In genomic region chr11:90148900-90149299, GRCh38 we compare ENCODE assay signal across 25 cellular contexts. TPM values are rescaled to one million over a fixed set of nuclear protein-coding genes. Genes with fewer than 3 reads are reported as not detected.
DNase-seq lines count a peak whose midpoint lies in the region; FAIRE-seq and TF ChIP-seq lines count a peak whose summit lies in the region.
"Had no signal": no experiment of that assay in that cellular context is flagged by ENCODE, and none has a peak within 500 bp of the region (broad histone marks: within the 10 kb centered on the region; RNA-seq: fewer than 3 reads in every experiment).

No MANE protein-coding gene starts in this region.

- H3K79me2 ChIP-seq in Karpas-422 (ENCODE audit: low read length), result no peaks in the 10 kb centered on the region

- no peak overlapping the region for H3K9ac ChIP-seq in Karpas-422 (ENCODE audit: low read length)

- TF ChIP-seq CTCF in A673 (conservative IDR thresholded peaks at IDR 0.05; ENCODE audit: low read depth, low read length) (peak; percentile 35; the same call in 1 of the 2 replicates), brain microvascular endothelial cell (IDR thresholded peaks at IDR 0.05; ENCODE audit: low read depth, low read length, missing control alignments) (peak; percentile 13), kidney epithelial cell (IDR thresholded peaks at IDR 0.05; ENCODE audit: insufficient read depth, low read length, poor library complexity, severe bottlenecking) (peak; percentile 11), tibial artery (IDR thresholded peaks at IDR 0.05) (no peak)

- no peak overlapping the region for H2AFZ ChIP-seq in Karpas-422 (ENCODE audit: low read length)
- H2AFZ ChIP-seq: hepatocyte had no signal

- DNase-seq in A673 (ENCODE audit: low spot score), result no peak
- DNase-seq in Karpas-422, result peak; percentile 52
- no peak for DNase-seq in brain microvascular endothelial cell
- DNase-seq in kidney epithelial cell (ENCODE audit: low read depth), result no peak
- no peak for DNase-seq in ecto neural progenitor cell (ENCODE audit: low spot score)
- no peak for DNase-seq in H54 (ENCODE audit: insufficient read length, low spot score)
- no peak for DNase-seq in tibial artery
- no peak for DNase-seq in middle frontal gyrus (ENCODE audit: extremely low spot score, low spot score)
- DNase-seq: ACHN; activated CD4-positive, alpha-beta T cell treated with anti-CD3 and anti-CD28 coated beads for 36 hours; activated CD8-positive, alpha-beta memory T cell treated with anti-CD3 and anti-CD28 coated beads, Interleukin-2, amount 10 ng/mL, durations not matched to agents 7 days and 5 days; GOT3; NCI-H187 treated with DMSO at 0.1 percent for 48 hours; occipital lobe; right cardiac atrium; RPMI8226; stimulated activated CD4-positive, alpha-beta T cell treated with anti-CD3 and anti-CD28 coated beads, Interleukin-15, amount 100 ng/mL, for 24 hours; substantia nigra; uterus had no signal

- FAIRE-seq in H54 (lab: Jason Lieb, UNC), result no peak
- FAIRE-seq: colon, G401.6, islet of Langerhans had no signal

- H3K9me2 ChIP-seq in Karpas-422 (replicated peaks; ENCODE audit: insufficient read depth, low read length), result no peaks in the 10 kb centered on the region

- H3K4me1 ChIP-seq in A673 (ENCODE audit: insufficient read depth, low read length, poor library complexity, severe bottlenecking) (no peaks in the 10 kb centered on the region), Karpas-422 (ENCODE audit: low read length) (no peaks in the 10 kb centered on the region), tibial artery (no peaks in the 10 kb centered on the region)
- H3K4me1 ChIP-seq: ascending aorta, uterus had no signal

- H4K20me1 ChIP-seq in Karpas-422 (ENCODE audit: insufficient read depth, low read depth, low read length), result no peaks in the 10 kb centered on the region

- POLR2A ChIA-PET in A673 (lab: Charles Lee; ENCODE audit: low non-redundant PET), result no interaction called here

- no peak for TF ChIP-seq POLR2A in H54 (IDR thresholded peaks at IDR 0.05; ENCODE audit: low read depth, low read length)

- H3K36me3 ChIP-seq in A673 (ENCODE audit: insufficient read depth, low read length, poor library complexity, severe bottlenecking) (no peaks in the 10 kb centered on the region), Karpas-422 (ENCODE audit: insufficient read depth, low read length) (no peaks in the 10 kb centered on the region), brain microvascular endothelial cell (replicated peaks) (no peaks in the 10 kb centered on the region), kidney epithelial cell (ENCODE audit: control insufficient read depth, insufficient read depth, low read length) (no peaks in the 10 kb centered on the region), tibial artery (no peaks in the 10 kb centered on the region)
- H3K36me3 ChIP-seq: ascending aorta, uterus had no signal

- no peaks in the 10 kb centered on the region for H3K9me3 ChIP-seq in A673 (ENCODE audit: low read depth, low read length, poor library complexity, severe bottlenecking)
- H3K9me3 ChIP-seq in Karpas-422 (ENCODE audit: low read length), result no peaks in the 10 kb centered on the region
- H3K9me3 ChIP-seq in tibial artery, result no peaks in the 10 kb centered on the region
- H3K9me3 ChIP-seq: ascending aorta, uterus had no signal

- H3K27me3 ChIP-seq in A673 (replicated peaks; ENCODE audit: insufficient read depth, low read depth, low read length, poor library complexity), result no peaks in the 10 kb centered on the region
- H3K27me3 ChIP-seq in Karpas-422 (ENCODE audit: low read length), result no peaks in the 10 kb centered on the region; the same call in 1 of the 2 replicates
- H3K27me3 ChIP-seq in brain microvascular endothelial cell (replicated peaks), result no peaks in the 10 kb centered on the region
- H3K27me3 ChIP-seq in kidney epithelial cell (ENCODE audit: control insufficient read depth, insufficient read depth, low read length), result no peaks in the 10 kb centered on the region
- no peaks in the 10 kb centered on the region for H3K27me3 ChIP-seq in tibial artery
- H3K27me3 ChIP-seq: ascending aorta, hepatocyte, uterus had no signal

- H3K27ac ChIP-seq in A673 (ENCODE audit: low read depth, low read length, poor library complexity, severe bottlenecking) (no peak overlapping the region), Karpas-422 (ENCODE audit: low read length) (no peak overlapping the region), brain microvascular endothelial cell (no peak overlapping the region), tibial artery (no peak overlapping the region)
- H3K27ac ChIP-seq: ascending aorta, hepatocyte, uterus had no signal

- CTCF ChIA-PET in A673 (lab: Charles Lee), result no interaction called here

- intact Hi-C loops in A673 (cut with micrococcal nuclease; ENCODE audit: unreplicated experiment), result no loop called here
- intact Hi-C loops in tibial artery (cut with DNase I; ENCODE audit: low total_unique reads), result no loop called here

- H3K4me3 ChIP-seq in A673 (ENCODE audit: low read depth, low read length, poor library complexity, severe bottlenecking) (no peak overlapping the region), Karpas-422 (ENCODE audit: low read length) (no peak overlapping the region), brain microvascular endothelial cell (ENCODE audit: low read depth, low read length) (no peak overlapping the region), kidney epithelial cell (ENCODE audit: low read depth, low read length) (no peak overlapping the region), tibial artery (no peak overlapping the region)
- H3K4me3 ChIP-seq: ascending aorta, hepatocyte, uterus had no signal

- in situ Hi-C loops in brain microvascular endothelial cell (cut with HindIII; ENCODE audit: low pct_ligation_motif_present, low sequenced_read_pairs), result no loop called here

- BruUV-seq in A673 (replicated peaks; lab: Mats Ljungman, UMichigan), result no TSS peak

- H3K4me2 ChIP-seq in Karpas-422 (ENCODE audit: low read depth, low read length, poor library complexity, severe bottlenecking), result no peak overlapping the region
- H3K4me2 ChIP-seq: hepatocyte had no signal

RNA-seq across cellular contexts. Expression of gene NAALAD2, which starts 14.4 kb away (rescaled TPM):
- total RNA-seq in A673 (2021) (3.9 and 4.0 TPM in 2 replicates), kidney epithelial cell (0.27 and 0.88 TPM in 2 replicates)
- not detected in 2 replicates for total RNA-seq in Karpas-422 (2014; rRNA removed; shearing (Covaris generic); ENCODE audit: low replicate concordance)
- total RNA-seq: activated CD4-positive, alpha-beta T cell treated with anti-CD3 and anti-CD28 coated beads for 36 hours; activated CD8-positive, alpha-beta memory T cell treated with anti-CD3 and anti-CD28 coated beads, Interleukin-2, amount 10 ng/mL, durations not matched to agents 7 days and 5 days; activated T-helper 1 cell treated with anti-CD3 and anti-CD28 coated beads, Interleukin-12 subunit alpha, Interleukin-12 subunit beta, Interleukin-2, Interleukin-4 antibody, amounts not matched to agents 30 ng/mL and 10 ng/mL and 1 ng/mL, durations not matched to agents 14 hours and 24 hours and 36 hours; ascending aorta had no signal

Comparison
In these comparisons a context has a peak if more than half of its experiments do, and no peak if none do; other contexts are left out.
1. CTCF ChIP-seq: peak in A673 (single experiment), brain microvascular endothelial cell (single experiment) and kidney epithelial cell (single experiment); none in tibial artery (0 of 2).